In the genomic region with DNA sequence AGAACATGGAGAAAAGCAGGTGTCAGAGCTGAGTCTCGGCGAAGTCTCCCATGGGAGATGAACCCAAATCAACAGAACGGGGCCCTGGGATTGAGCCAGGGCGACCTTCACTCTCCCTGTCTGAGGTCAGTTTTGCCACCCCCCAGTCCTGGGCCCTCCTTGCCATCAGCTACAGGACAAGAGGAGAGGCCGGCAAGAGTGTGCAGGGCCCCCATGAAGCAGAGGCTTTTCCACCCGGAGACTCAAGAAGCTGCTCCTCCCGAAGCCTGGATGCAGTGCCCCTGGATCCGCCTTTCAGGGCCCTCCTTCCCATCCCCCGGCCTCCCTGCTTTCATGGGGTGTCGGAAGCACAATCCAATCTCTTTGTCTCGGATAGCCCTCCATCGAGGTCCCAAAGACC, we compare ENCODE assay signal across 33 cellular contexts. TPM values are rescaled to one million over a fixed set of nuclear protein-coding genes. Genes with fewer than 3 reads are reported as not detected.
"Had no signal": no experiment of that assay in that cellular context is flagged by ENCODE, and none has a peak within 500 bp of the region (broad histone marks: within the 10 kb centered on the region; RNA-seq: fewer than 3 reads in every experiment).

No MANE protein-coding gene starts in this region.

- H3K4me3 Mint-ChIP-seq: mesothelial cell of epicardium; natural killer cell treated with Interleukin-12 subunit alpha and Interleukin-12 subunit beta and Interleukin-15 and Interleukin-18, amount 100 ng/mL, for 72 hours; neural progenitor cell; stimulated activated naive B cell treated with anti-CD40 and anti-IgM and Interleukin-4, amounts not matched to agents 10 μg/mL and 1 μg/mL and 100 μg/mL, for 72 hours; stimulated activated naive CD8-positive, alpha-beta T cell treated with anti-CD3 and anti-CD28 coated beads, Interleukin-15, Interleukin-2, amounts not matched to agents 100 ng/mL and 50 ng/mL, for 24 hours had no signal

- H3K27me3 ChIP-seq: dorsolateral prefrontal cortex, esophagus muscularis mucosa, foreskin keratinocyte, gastroesophageal sphincter, heart left ventricle, hepatocyte, neural progenitor cell, sigmoid colon, suprapubic skin, transverse colon, upper lobe of right lung, uterus had no signal

- ATAC-seq: foreskin keratinocyte; gastroesophageal sphincter; left ventricle myocardium superior; lower lobe of right lung; mucosa of descending colon; natural killer cell treated with Interleukin-12 subunit alpha and Interleukin-12 subunit beta and Interleukin-15 and Interleukin-18, amount 100 ng/mL, for 72 hours; psoas muscle; right cardiac atrium; stimulated activated naive B cell treated with anti-CD40 and anti-IgM and Interleukin-4, amounts not matched to agents 10 μg/mL and 1 μg/mL and 100 μg/mL, for 72 hours; upper lobe of right lung had no signal

- H3K27ac ChIP-seq: esophagus muscularis mucosa, foreskin keratinocyte, gastroesophageal sphincter, heart left ventricle, hepatocyte, lower lobe of right lung, neural progenitor cell, psoas muscle, sigmoid colon, suprapubic skin, transverse colon, upper lobe of right lung, uterus had no signal

- H3K4me2 ChIP-seq: hepatocyte, neural progenitor cell had no signal

- H3K27ac Mint-ChIP-seq: mesothelial cell of epicardium; natural killer cell treated with Interleukin-12 subunit alpha and Interleukin-12 subunit beta and Interleukin-15 and Interleukin-18, amount 100 ng/mL, for 72 hours; neural progenitor cell; stimulated activated naive B cell treated with anti-CD40 and anti-IgM and Interleukin-4, amounts not matched to agents 10 μg/mL and 1 μg/mL and 100 μg/mL, for 72 hours; stimulated activated naive CD8-positive, alpha-beta T cell treated with anti-CD3 and anti-CD28 coated beads, Interleukin-15, Interleukin-2, amounts not matched to agents 100 ng/mL and 50 ng/mL, for 24 hours had no signal

- FAIRE-seq: colon, endothelial cell of umbilical vein, islet of Langerhans had no signal

- H3K9me3 Mint-ChIP-seq: mesothelial cell of epicardium; natural killer cell treated with Interleukin-12 subunit alpha and Interleukin-12 subunit beta and Interleukin-15 and Interleukin-18, amount 100 ng/mL, for 72 hours; neural progenitor cell; stimulated activated naive B cell treated with anti-CD40 and anti-IgM and Interleukin-4, amounts not matched to agents 10 μg/mL and 1 μg/mL and 100 μg/mL, for 72 hours; stimulated activated naive CD8-positive, alpha-beta T cell treated with anti-CD3 and anti-CD28 coated beads, Interleukin-15, Interleukin-2, amounts not matched to agents 100 ng/mL and 50 ng/mL, for 24 hours had no signal

- H3K27me3 Mint-ChIP-seq: naive B cell; natural killer cell treated with Interleukin-12 subunit alpha and Interleukin-12 subunit beta and Interleukin-15 and Interleukin-18, amount 100 ng/mL, for 72 hours; stimulated activated naive B cell treated with anti-CD40 and anti-IgM and Interleukin-4, amounts not matched to agents 10 μg/mL and 1 μg/mL and 100 μg/mL, for 72 hours; stimulated activated naive CD8-positive, alpha-beta T cell treated with anti-CD3 and anti-CD28 coated beads, Interleukin-15, Interleukin-2, amounts not matched to agents 100 ng/mL and 50 ng/mL, for 24 hours had no signal

- H3K36me3 ChIP-seq: neural progenitor cell, uterus had no signal

- DNase-seq: effector CD4-positive, alpha-beta T cell; foreskin keratinocyte; heart left ventricle; kidney glomerular epithelial cell; left ventricle myocardium superior; lower lobe of right lung; naive B cell; nucleus accumbens; sigmoid colon; stimulated activated CD4-positive, alpha-beta T cell treated with anti-CD3 and anti-CD28 coated beads, Interleukin-2, amount 100 ng/mL, for 24 hours; stimulated activated CD4-positive, alpha-beta T cell treated with anti-CD3 and anti-CD28 coated beads, Interleukin-4, amount 100 ng/mL, for 24 hours; stimulated activated naive B cell treated with anti-CD40 and anti-IgM and Interleukin-4, amounts not matched to agents 10 μg/mL and 1 μg/mL and 100 μg/mL, for 72 hours; transverse colon; upper lobe of right lung; uterus had no signal

- H3K4me1 Mint-ChIP-seq: mesothelial cell of epicardium, neural progenitor cell had no signal

- H2AFZ ChIP-seq: hepatocyte, neural progenitor cell had no signal

- H3K79me2 ChIP-seq: hepatocyte had no signal

- H3K36me3 Mint-ChIP-seq: mesothelial cell of epicardium; natural killer cell treated with Interleukin-12 subunit alpha and Interleukin-12 subunit beta and Interleukin-15 and Interleukin-18, amount 100 ng/mL, for 72 hours; neural progenitor cell had no signal

- H3K9me3 ChIP-seq: esophagus muscularis mucosa, gastroesophageal sphincter, heart left ventricle, lower lobe of right lung, mucosa of descending colon, psoas muscle, sigmoid colon, suprapubic skin, transverse colon, upper lobe of right lung, uterus had no signal

- H3K4me1 ChIP-seq: esophagus muscularis mucosa, foreskin keratinocyte, gastroesophageal sphincter, heart left ventricle, lower lobe of right lung, neural progenitor cell, psoas muscle, sigmoid colon, suprapubic skin, transverse colon, upper lobe of right lung, uterus had no signal

- H3K4me3 ChIP-seq: dorsolateral prefrontal cortex, esophagus muscularis mucosa, gastroesophageal sphincter, heart left ventricle, hepatocyte, lower lobe of right lung, mucosa of descending colon, neural progenitor cell, psoas muscle, sigmoid colon, suprapubic skin, transverse colon, upper lobe of right lung, uterus had no signal

- H3K9ac ChIP-seq: neural progenitor cell had no signal

RNA-seq across cellular contexts. Expression of a gene that starts 36.5 kb away (rescaled TPM):
- total RNA-seq: cerebellum; fibroblast of lung; foreskin keratinocyte; mesothelial cell of epicardium; natural killer cell treated with Interleukin-12 subunit alpha and Interleukin-12 subunit beta and Interleukin-15 and Interleukin-18, amount 100 ng/mL, for 72 hours had no signal
- polyA plus RNA-seq: fibroblast of lung, foreskin keratinocyte had no signal

RNA-seq across cellular contexts. Expression of a gene that starts 59.8 kb away (rescaled TPM):
- total RNA-seq: epithelial cell of proximal tubule had no signal
